Comparison of ENCODE assay signal across 6 cellular contexts in the genomic region with DNA sequence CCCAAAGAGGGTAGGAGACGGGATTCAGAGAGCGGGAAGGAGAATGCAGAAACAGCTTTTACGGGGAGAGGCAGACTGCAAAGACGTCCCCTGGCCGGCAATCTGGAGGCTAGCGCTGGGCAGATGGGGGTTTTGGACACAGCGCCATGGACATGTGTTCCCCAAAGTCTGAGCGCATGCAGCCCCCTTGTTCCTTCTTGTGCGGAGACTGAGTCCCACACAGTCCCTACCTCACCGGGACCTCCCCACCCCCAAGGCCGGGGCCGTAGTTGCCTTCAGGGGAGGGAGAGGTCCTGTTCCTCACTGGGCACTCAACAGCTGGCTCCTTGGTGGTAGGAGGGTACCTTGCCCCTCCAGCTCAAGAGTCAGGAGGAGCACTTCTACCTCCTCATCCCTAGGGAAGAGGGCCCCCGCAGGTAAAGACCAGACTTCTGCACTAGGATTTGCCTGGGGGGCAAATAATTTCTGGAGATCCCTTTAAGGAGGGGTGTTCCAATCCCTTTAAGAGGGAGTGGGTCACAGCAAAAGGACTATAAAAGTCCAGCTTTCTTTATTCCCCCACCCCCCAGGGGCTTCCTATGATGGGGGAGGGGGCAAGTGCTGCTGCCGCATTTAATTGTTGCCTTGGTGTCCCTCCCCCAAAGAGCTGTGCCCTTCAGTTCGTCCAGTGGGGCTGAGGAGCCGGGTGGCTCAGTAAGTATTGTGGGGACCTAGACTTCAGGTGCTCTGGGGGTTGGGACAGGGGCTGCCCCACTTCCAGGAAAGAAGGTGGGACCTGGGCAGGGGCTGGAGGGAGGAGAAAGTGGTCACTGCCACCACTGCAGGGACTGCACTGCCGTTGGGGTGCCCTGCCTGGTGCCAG. TPM values are rescaled to one million over a fixed set of nuclear protein-coding genes. Genes with fewer than 3 reads are reported as not detected.
DNase-seq lines count a peak whose midpoint lies in the region; ATAC-seq and TF ChIP-seq lines count a peak whose summit lies in the region.

No MANE protein-coding gene starts in this region.

- intact Hi-C loops in sciatic nerve (cut with DNase I), result no loop called here

- no peaks in the 10 kb centered on the region for H3K9me3 Mint-ChIP-seq in stimulated activated naive CD8-positive, alpha-beta T cell treated with anti-CD3 and anti-CD28 coated beads, Interleukin-15, Interleukin-2, amounts not matched to agents 100 ng/mL and 50 ng/mL, for 24 hours

- no peak overlapping the region for H3K27ac Mint-ChIP-seq in stimulated activated naive CD8-positive, alpha-beta T cell treated with anti-CD3 and anti-CD28 coated beads, Interleukin-15, Interleukin-2, amounts not matched to agents 100 ng/mL and 50 ng/mL, for 24 hours

- H3K4me3 ChIP-seq in iPS-11a (ENCODE audit: low read depth, low read length), result peak overlapping the region; percentile 40

- H3K4me3 Mint-ChIP-seq in stimulated activated naive CD8-positive, alpha-beta T cell treated with anti-CD3 and anti-CD28 coated beads, Interleukin-15, Interleukin-2, amounts not matched to agents 100 ng/mL and 50 ng/mL, for 24 hours, result peak overlapping the region; percentile 39

- POLR2A ChIA-PET in RWPE1 (lab: Yijun Ruan, JAX; ENCODE audit: low non-redundant PET), result no interaction called here

- H3K4me1 Mint-ChIP-seq in stimulated activated naive CD8-positive, alpha-beta T cell treated with anti-CD3 and anti-CD28 coated beads, Interleukin-15, Interleukin-2, amounts not matched to agents 100 ng/mL and 50 ng/mL, for 24 hours (ENCODE audit: low read depth), result peaks cover 28% of the 10 kb centered on the region

- no peak overlapping the region for H3K27ac ChIP-seq in RWPE1

- TF ChIP-seq CTCF in RWPE1 (conservative IDR thresholded peaks at IDR 0.05; ENCODE audit: low read depth), result no peak

- no peak for ATAC-seq in stimulated activated naive CD8-positive, alpha-beta T cell treated with anti-CD3 and anti-CD28 coated beads, Interleukin-15, Interleukin-2, amounts not matched to agents 100 U/mL and 50 U/mL, for 24 hours
- ATAC-seq in sciatic nerve, result no peak

- no peak for DNase-seq in stimulated activated naive CD8-positive, alpha-beta T cell treated with anti-CD3 and anti-CD28 coated beads, Interleukin-15, Interleukin-2, amounts not matched to agents 100 U/mL and 50 U/mL, for 24 hours
- no peak for DNase-seq in RWPE1 (ENCODE audit: low spot score)
- no peak for DNase-seq in sciatic nerve (ENCODE audit: low spot score)
- no peak for DNase-seq in 8988T

- peaks cover 37% of the 10 kb centered on the region for H3K27me3 Mint-ChIP-seq in stimulated activated naive CD8-positive, alpha-beta T cell treated with anti-CD3 and anti-CD28 coated beads, Interleukin-15, Interleukin-2, amounts not matched to agents 100 ng/mL and 50 ng/mL, for 24 hours

- no peaks in the 10 kb centered on the region for H3K36me3 Mint-ChIP-seq in stimulated activated naive CD8-positive, alpha-beta T cell treated with anti-CD3 and anti-CD28 coated beads, Interleukin-15, Interleukin-2, amounts not matched to agents 100 ng/mL and 50 ng/mL, for 24 hours (ENCODE audit: low read depth)

- CTCF ChIA-PET in RWPE1 (lab: Yijun Ruan, JAX), result no interaction called here

RNA-seq across cellular contexts. Expression of a gene that starts 3.6 kb away (rescaled TPM):
- 17.2 TPM for total RNA-seq in sciatic nerve

RNA-seq across cellular contexts. Expression of a gene that starts 31.5 kb away (rescaled TPM):
- 67.8 TPM for total RNA-seq in sciatic nerve

RNA-seq across cellular contexts. Expression of a gene that starts 33.7 kb away (rescaled TPM):
- total RNA-seq in sciatic nerve, result 13.5 TPM

RNA-seq across cellular contexts. Expression of a gene that starts 54.6 kb away (rescaled TPM):
- total RNA-seq in sciatic nerve, result 6.4 TPM
